Comparison of ENCODE assay signal across 14 cellular contexts in the genomic region with DNA sequence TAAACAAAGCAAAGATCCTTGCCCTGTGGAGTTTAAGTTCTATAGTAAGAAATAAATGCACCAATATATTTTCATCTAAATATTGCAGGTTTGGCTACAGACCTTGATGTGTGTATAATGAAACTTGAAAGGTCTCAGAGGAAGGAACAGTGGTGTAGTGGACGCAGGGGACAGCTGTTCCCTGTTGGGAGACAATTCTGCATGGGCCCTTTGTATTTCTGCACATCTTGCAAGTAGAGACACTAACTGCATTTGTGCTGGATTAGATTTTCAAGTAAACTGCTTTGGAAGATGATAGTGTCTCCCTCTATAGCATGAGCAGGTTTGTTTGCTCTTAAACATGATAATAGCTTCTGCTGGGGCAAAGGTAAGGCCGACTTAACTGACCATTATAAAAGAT. TPM values are rescaled to one million over a fixed set of nuclear protein-coding genes. Genes with fewer than 3 reads are reported as not detected.
DNase-seq lines count a peak whose midpoint lies in the region; ATAC-seq and TF ChIP-seq lines count a peak whose summit lies in the region.
"Had no signal": no experiment of that assay in that cellular context is flagged by ENCODE, and none has a peak within 500 bp of the region (broad histone marks: within the 10 kb centered on the region; RNA-seq: fewer than 3 reads in every experiment).

No MANE protein-coding gene starts in this region.

- H3K4me2 ChIP-seq in OCI-LY3 (ENCODE audit: low read length) = peak overlapping the region; percentile 70

- DNase-seq in activated T-cell treated with anti-CD3 and anti-CD28 coated beads, Interleukin-2, amount 50 U/mL, for 4 hours = no peak
- DNase-seq in activated T-cell treated with anti-CD3 and anti-CD28 coated beads for 4 hours (no peak), dorsolateral prefrontal cortex (peak in 2 of 10 donors; percentile 40 to 41), GM19238 (ENCODE audit: insufficient read length, low spot score) (no peak), NCI-H1092 (lab: John Stamatoyannopoulos, UW) (no peak), glutamatergic neuron (no peak)
- DNase-seq: COR-L47, GF-D8, H9, NCI-H1417, NCI-H226 had no signal

- peaks cover 34% of the 10 kb centered on the region for H3K79me2 ChIP-seq in OCI-LY3 (ENCODE audit: low read length)

- peak overlapping the region; percentile 46 for H3K4me3 Mint-ChIP-seq in activated T-cell treated with anti-CD3 and anti-CD28 coated beads, Interleukin-2, amount 50 U/mL, for 4 hours
- no peak overlapping the region for H3K4me3 Mint-ChIP-seq in glutamatergic neuron (ENCODE audit: unreplicated experiment)
- H3K4me3 Mint-ChIP-seq: H9 had no signal

- peaks cover 37% of the 10 kb centered on the region for H3K36me3 Mint-ChIP-seq in activated T-cell treated with anti-CD3 and anti-CD28 coated beads, Interleukin-2, amount 50 U/mL, for 4 hours (ENCODE audit: insufficient read depth)
- H3K36me3 Mint-ChIP-seq in glutamatergic neuron (ENCODE audit: unreplicated experiment) = no peaks in the 10 kb centered on the region

- H3K36me3 ChIP-seq in OCI-LY3 (replicated peaks; ENCODE audit: low read depth, low read length) = peaks cover 9% of the 10 kb centered on the region

- H3K4me1 ChIP-seq in OCI-LY3 (ENCODE audit: low read length) = peaks cover 68% of the 10 kb centered on the region

- no peak overlapping the region for H2AFZ ChIP-seq in OCI-LY3 (ENCODE audit: low read depth, low read length)

- TF ChIP-seq CTCF in OCI-LY3 (IDR thresholded peaks at IDR 0.05; ENCODE audit: low read depth, low read length) = no peak
- TF ChIP-seq CTCF in dorsolateral prefrontal cortex (IDR thresholded peaks at IDR 0.05 in 54 of 56, conservative IDR thresholded peaks at IDR 0.05 in 2 of 56; ENCODE audit: low read depth in 1 of 56, partially characterized antibody in 56 of 56) = peak in 2 of 56 donors; percentile 9 to 19
- no peak for TF ChIP-seq CTCF in glutamatergic neuron (IDR thresholded peaks at IDR 0.05; ENCODE audit: partially characterized antibody, unreplicated experiment)

- H3K27ac ChIP-seq in OCI-LY3 (ENCODE audit: low read length) (peak overlapping the region; percentile 60), dorsolateral prefrontal cortex (peak overlapping the region in 56 of 59 donors; percentile 2 to 91 (median 78)), temporal lobe (ENCODE audit: low read depth, low read length) (peak overlapping the region; percentile 84)
- H3K27ac ChIP-seq: SK-N-MC had no signal

- no peaks in the 10 kb centered on the region for H3K9me3 Mint-ChIP-seq in activated T-cell treated with anti-CD3 and anti-CD28 coated beads, Interleukin-2, amount 50 U/mL, for 4 hours
- H3K9me3 Mint-ChIP-seq in glutamatergic neuron (ENCODE audit: unreplicated experiment) = peaks cover 6% of the 10 kb centered on the region
- H3K9me3 Mint-ChIP-seq: H9 had no signal

- peaks cover 81% of the 10 kb centered on the region for H3K4me1 Mint-ChIP-seq in activated T-cell treated with anti-CD3 and anti-CD28 coated beads, Interleukin-2, amount 50 U/mL, for 4 hours (ENCODE audit: low read depth)
- H3K4me1 Mint-ChIP-seq in glutamatergic neuron (ENCODE audit: low read depth, unreplicated experiment) = peaks cover 36% of the 10 kb centered on the region

- no peaks in the 10 kb centered on the region for H3K27me3 Mint-ChIP-seq in activated T-cell treated with anti-CD3 and anti-CD28 coated beads, Interleukin-2, amount 50 U/mL, for 4 hours (ENCODE audit: low read depth)
- peaks cover 2% of the 10 kb centered on the region for H3K27me3 Mint-ChIP-seq in glutamatergic neuron (ENCODE audit: unreplicated experiment)

- H3K27me3 ChIP-seq in OCI-LY3 (ENCODE audit: low read depth, low read length) = no peaks in the 10 kb centered on the region
- no peaks in the 10 kb centered on the region for H3K27me3 ChIP-seq in dorsolateral prefrontal cortex

- ATAC-seq in activated T-cell treated with anti-CD3 and anti-CD28 coated beads, Interleukin-2, amount 50 U/mL, for 4 hours = no peak

- H3K9me3 ChIP-seq in OCI-LY3 (ENCODE audit: insufficient read depth, low read length) = no peaks in the 10 kb centered on the region

- H3K4me3 ChIP-seq in OCI-LY3 (ENCODE audit: low read length) = peak overlapping the region; percentile 53
- H3K4me3 ChIP-seq in dorsolateral prefrontal cortex = peak overlapping the region in 26 of 59 donors; percentile 0 to 40 (median 12)
- H3K4me3 ChIP-seq: SK-N-MC had no signal

- intact Hi-C loops in dorsolateral prefrontal cortex (cut with DNase I) = loop anchor here in 1 of 2 donors (5.0 kb wide), 1 partner anchor 35 kb away; no protein-coding TSS in a partner anchor

- H3K27ac Mint-ChIP-seq in glutamatergic neuron (ENCODE audit: unreplicated experiment) = no peak overlapping the region
- H3K27ac Mint-ChIP-seq: H9 had no signal

- H3K9ac ChIP-seq in OCI-LY3 (ENCODE audit: low read length) = no peak overlapping the region; the same call in 1 of the 2 replicates

- no peaks in the 10 kb centered on the region for H4K20me1 ChIP-seq in OCI-LY3 (ENCODE audit: insufficient read depth, low read length)

RNA-seq across cellular contexts. Expression of a gene that starts 57.5 kb away (rescaled TPM):
- total RNA-seq in activated T-cell treated with anti-CD3 and anti-CD28 coated beads, Interleukin-2, amount 50 U/mL, for 4 hours = 10 to 100 TPM; 35.3 to 37.8 (median 36.0) TPM
- 10 to 100 TPM; 23.1 to 48.5 (median 32.7) TPM for total RNA-seq in dorsolateral prefrontal cortex
- 19.2 TPM for total RNA-seq in temporal lobe
- 25.0 TPM for total RNA-seq in glutamatergic neuron (ENCODE audit: unreplicated experiment)
